In the genomic region with DNA sequence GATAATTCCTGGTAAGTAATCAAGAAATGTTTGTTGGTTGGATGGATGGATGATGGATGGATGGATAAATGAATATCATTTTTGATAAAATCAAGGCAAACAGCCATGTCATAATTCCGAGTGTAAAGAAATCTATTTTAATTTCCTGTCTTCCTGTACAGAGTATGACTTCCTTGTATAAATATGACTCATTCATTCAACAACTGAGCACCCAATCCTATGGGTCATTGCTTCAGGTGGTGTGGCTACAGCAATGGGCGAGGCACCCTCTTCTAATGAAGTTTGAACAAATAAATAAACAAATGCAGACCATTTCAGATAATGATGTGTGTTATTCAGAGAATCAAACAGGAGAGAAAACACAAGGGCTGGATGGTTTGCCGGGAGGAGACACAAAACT, we compare ENCODE assay signal across 12 cellular contexts.
DNase-seq lines count a peak whose midpoint lies in the region; ATAC-seq and TF ChIP-seq lines count a peak whose summit lies in the region.
"Had no signal": no experiment of that assay in that cellular context is flagged by ENCODE, and none has a peak within 500 bp of the region (broad histone marks: within the 10 kb centered on the region; RNA-seq: fewer than 3 reads in every experiment).

No MANE protein-coding gene starts in this region.

- no peak for DNase-seq in activated naive CD4-positive, alpha-beta T cell (lab: John Stamatoyannopoulos, UW)
- DNase-seq in T-cell (no peak), foreskin keratinocyte (peak; percentile 21 to 43), transverse colon (peak; percentile 24), CD14-positive monocyte (ENCODE audit: low spot score) (no peak), sigmoid colon (no peak), right atrium auricular region (ENCODE audit: low spot score) (no peak)
- DNase-seq: central memory CD4-positive, alpha-beta T cell; KG1; NCI-H510A treated with DMSO at 0.1 percent for 48 hours; T-helper 9 cell had no signal

- H3K27me3 Mint-ChIP-seq in activated naive CD4-positive, alpha-beta T cell treated with anti-CD3 and anti-CD28 coated beads, Interleukin-2, amount 50 U/mL, for 24 hours = no peaks in the 10 kb centered on the region
- H3K27me3 Mint-ChIP-seq in T-cell (no peaks in the 10 kb centered on the region), CD14-positive monocyte (ENCODE audit: low read depth in 3 of 3) (no peaks in the 10 kb centered on the region)

- TF ChIP-seq EP300 in transverse colon (IDR thresholded peaks at IDR 0.05; ENCODE audit: low read depth) = no peak
- no peak for TF ChIP-seq EP300 in sigmoid colon (IDR thresholded peaks at IDR 0.05)

- no peak for TF ChIP-seq CTCF in foreskin keratinocyte (conservative IDR thresholded peaks at IDR 0.05)
- no peak for TF ChIP-seq CTCF in transverse colon (IDR thresholded peaks at IDR 0.05)
- TF ChIP-seq CTCF in CD14-positive monocyte (IDR thresholded peaks at IDR 0.05) = no peak
- no peak for TF ChIP-seq CTCF in sigmoid colon (IDR thresholded peaks at IDR 0.05)
- TF ChIP-seq CTCF in right atrium auricular region (IDR thresholded peaks at IDR 0.05) = no peak

- H3K27ac Mint-ChIP-seq in activated naive CD4-positive, alpha-beta T cell treated with anti-CD3 and anti-CD28 coated beads, Interleukin-2, amount 50 U/mL, for 24 hours = peak overlapping the region; percentile 90
- H3K27ac Mint-ChIP-seq in T-cell = peak overlapping the region; percentile 24 to 25
- H3K27ac Mint-ChIP-seq in CD14-positive monocyte = no peak overlapping the region

- in situ Hi-C loops in transverse colon (cut with MboI; ENCODE audit: low pct_ligation_motif_present in 1 of 4, low pct_unique_long_range_greater_than_20kb in 1 of 4, low sequenced_read_pairs in 3 of 4) = no loop called here

- CTCF ChIA-PET in T-cell (lab: Charles Lee) = no interaction called here

- H3K9me3 Mint-ChIP-seq in activated naive CD4-positive, alpha-beta T cell treated with anti-CD3 and anti-CD28 coated beads, Interleukin-2, amount 50 U/mL, for 24 hours = peaks cover 13% of the 10 kb centered on the region
- H3K9me3 Mint-ChIP-seq in T-cell = peaks cover 0 to 20% (median 4%) of the 10 kb centered on the region in 3 donors
- peaks cover 0 to 1% (median 0%) of the 10 kb centered on the region in 7 donors for H3K9me3 Mint-ChIP-seq in CD14-positive monocyte

- H3K27me3 ChIP-seq in foreskin keratinocyte = no peaks in the 10 kb centered on the region
- H3K27me3 ChIP-seq in transverse colon = no peaks in the 10 kb centered on the region
- H3K27me3 ChIP-seq in sigmoid colon = no peaks in the 10 kb centered on the region
- H3K27me3 ChIP-seq in right atrium auricular region = no peaks in the 10 kb centered on the region

- ATAC-seq in T-cell (replicated peaks in 1 of 4) (peak in 1 of 4 experiments; percentile 27), foreskin keratinocyte (peak; percentile 94)

- H3K4me3 ChIP-seq in transverse colon (no peak overlapping the region), sigmoid colon (no peak overlapping the region), right atrium auricular region (no peak overlapping the region)

- H3K4me3 Mint-ChIP-seq in activated naive CD4-positive, alpha-beta T cell treated with anti-CD3 and anti-CD28 coated beads, Interleukin-2, amount 50 U/mL, for 24 hours = peak overlapping the region; percentile 43
- H3K4me3 Mint-ChIP-seq in T-cell (peak overlapping the region in 1 of 3 donors; percentile 1), CD14-positive monocyte (no peak overlapping the region)

- intact Hi-C loops in transverse colon (cut with DNase I; ENCODE audit: low total_unique reads) = no loop called here
- intact Hi-C loops in CD14-positive monocyte (cut with micrococcal nuclease) = no loop called here
- intact Hi-C loops in sigmoid colon (cut with DNase I) = no loop called here

- H3K36me3 ChIP-seq in transverse colon (no peaks in the 10 kb centered on the region), sigmoid colon (no peaks in the 10 kb centered on the region), right atrium auricular region (no peaks in the 10 kb centered on the region)

- H3K4me1 ChIP-seq in foreskin keratinocyte = peaks cover 14% of the 10 kb centered on the region
- peaks cover 0 to 34% (median 1%) of the 10 kb centered on the region in 4 donors for H3K4me1 ChIP-seq in transverse colon
- peaks cover 0 to 30% (median 26%) of the 10 kb centered on the region in 4 donors for H3K4me1 ChIP-seq in sigmoid colon
- peaks cover 0 to 37% of the 10 kb centered on the region in 2 donors for H3K4me1 ChIP-seq in right atrium auricular region

- POLR2A ChIA-PET in T-cell (lab: Charles Lee) = interaction anchor here in 1 of 2 donors (0.6 to 1.1 kb wide), 3 partner anchors 9 to 15 kb away, joined by 3 to 5 read pairs (median 3); no protein-coding TSS in a partner anchor

- TF ChIP-seq POLR2A in transverse colon (IDR thresholded peaks at IDR 0.05) (no peak), sigmoid colon (IDR thresholded peaks at IDR 0.05) (no peak)

- no peak overlapping the region for H3K27ac ChIP-seq in foreskin keratinocyte
- H3K27ac ChIP-seq in transverse colon = peak overlapping the region in 3 of 4 donors; percentile 12 to 49 (median 30)
- H3K27ac ChIP-seq in sigmoid colon = no peak overlapping the region
- H3K27ac ChIP-seq in right atrium auricular region = no peak overlapping the region

- no peaks in the 10 kb centered on the region for H3K9me3 ChIP-seq in transverse colon
- no peaks in the 10 kb centered on the region for H3K9me3 ChIP-seq in sigmoid colon
- H3K9me3 ChIP-seq in right atrium auricular region = no peaks in the 10 kb centered on the region

- 52 to 68% methylated on average over 3 of the region's 3 CpGs for WGBS in transverse colon (ENCODE audit: low coverage in 1 of 2), 2 donors
- WGBS in sigmoid colon, 2 donors = 26 to 67% methylated on average over 3 of the region's 3 CpGs

- H3K4me1 Mint-ChIP-seq in activated naive CD4-positive, alpha-beta T cell treated with anti-CD3 and anti-CD28 coated beads, Interleukin-2, amount 50 U/mL, for 24 hours = peaks cover 93% of the 10 kb centered on the region
- H3K4me1 Mint-ChIP-seq in T-cell (peaks cover 80 to 91% (median 91%) of the 10 kb centered on the region in 3 donors), CD14-positive monocyte (peaks cover 10% of the 10 kb centered on the region)

- H3K36me3 Mint-ChIP-seq in activated naive CD4-positive, alpha-beta T cell treated with anti-CD3 and anti-CD28 coated beads, Interleukin-2, amount 50 U/mL, for 24 hours = peaks cover 4% of the 10 kb centered on the region
- H3K36me3 Mint-ChIP-seq in T-cell (peaks cover 8% of the 10 kb centered on the region), CD14-positive monocyte (no peaks in the 10 kb centered on the region)

Comparison
In these comparisons a context has a peak if more than half of its experiments do, and no peak if none do; other contexts are left out.
1. H3K27ac Mint-ChIP-seq: peak in activated naive CD4-positive, alpha-beta T cell treated with anti-CD3 and anti-CD28 coated beads, Interleukin-2, amount 50 U/mL, for 24 hours (single experiment) and T-cell (2 of 2); none in CD14-positive monocyte (0 of 7).
2. DNase-seq: peak in foreskin keratinocyte (2 of 2) and transverse colon (single experiment); none in activated naive CD4-positive, alpha-beta T cell (0 of 4), T-cell (0 of 34), CD14-positive monocyte (single experiment), sigmoid colon (single experiment) and right atrium auricular region (single experiment).
3. H3K27ac ChIP-seq: peak in transverse colon (3 of 4); none in foreskin keratinocyte (single experiment), sigmoid colon (0 of 4) and right atrium auricular region (0 of 2).